ENCODE assay signal across 26 cellular contexts in the genomic region with DNA sequence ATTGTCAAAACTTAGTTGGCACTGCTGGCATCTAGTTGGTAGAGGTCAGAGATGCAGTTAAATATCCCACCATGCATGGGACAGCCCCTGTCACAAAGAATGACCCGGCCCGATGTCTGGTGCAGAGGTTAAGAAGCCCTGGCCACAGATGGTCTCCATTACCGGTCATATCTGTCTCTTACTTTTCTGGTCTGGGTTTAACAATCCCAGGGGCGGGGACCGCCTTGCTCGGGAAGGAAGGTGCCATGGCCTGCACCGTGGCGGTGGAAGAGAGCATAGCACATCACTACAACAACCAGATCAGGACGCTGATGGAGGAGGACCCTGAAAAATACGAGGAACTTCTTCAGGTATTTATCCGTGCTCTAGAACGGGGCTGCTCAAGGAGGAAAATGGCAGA.
"Had no signal": no experiment of that assay in that cellular context is flagged by ENCODE, and none has a peak within 500 bp of the region (broad histone marks: within the 10 kb centered on the region; RNA-seq: fewer than 3 reads in every experiment).

No MANE protein-coding gene starts in this region.

- H3K4me3 ChIP-seq: gastroesophageal sphincter, heart left ventricle, hepatocyte, lung, mucosa of descending colon, neural progenitor cell, prostate gland, suprapubic skin, transverse colon, upper lobe of right lung, uterus had no signal

- H3K27ac Mint-ChIP-seq: effector memory CD8-positive, alpha-beta T cell; memory B cell; mesothelial cell of epicardium; nephron; neural progenitor cell; stimulated activated naive B cell treated with anti-CD40 and anti-IgM and Interleukin-4, amounts not matched to agents 10 μg/mL and 1 μg/mL and 100 μg/mL, for 72 hours; stimulated activated naive CD8-positive, alpha-beta T cell treated with anti-CD3 and anti-CD28 coated beads, Interleukin-15, amount 100 ng/mL, for 72 hours had no signal

- H3K27ac ChIP-seq: heart left ventricle, hepatocyte, neural progenitor cell, prostate gland, suprapubic skin, transverse colon, upper lobe of right lung, uterus had no signal

- H3K4me1 Mint-ChIP-seq: mesothelial cell of epicardium; naive B cell; nephron; neural progenitor cell; stimulated activated naive CD8-positive, alpha-beta T cell treated with anti-CD3 and anti-CD28 coated beads, Interleukin-15, amount 100 ng/mL, for 72 hours had no signal

- H3K27me3 Mint-ChIP-seq: effector memory CD8-positive, alpha-beta T cell; memory B cell; naive B cell; stimulated activated naive B cell treated with anti-CD40 and anti-IgM and Interleukin-4, amounts not matched to agents 10 μg/mL and 1 μg/mL and 100 μg/mL, for 72 hours; stimulated activated naive CD8-positive, alpha-beta T cell treated with anti-CD3 and anti-CD28 coated beads, Interleukin-15, amount 100 ng/mL, for 72 hours had no signal

- DNase-seq: cortex of kidney; effector memory CD8-positive, alpha-beta T cell; foreskin fibroblast; heart left ventricle; kidney; mucosa of descending colon; naive B cell; right cardiac atrium; small intestine; stimulated activated CD4-positive, alpha-beta T cell treated with anti-CD3 and anti-CD28 coated beads, Interleukin-15, amount 100 ng/mL, for 24 hours; stimulated activated CD4-positive, alpha-beta T cell treated with anti-CD3 and anti-CD28 coated beads, Interleukin-2, amount 100 ng/mL, for 48 hours; stimulated activated naive B cell treated with anti-CD40 and anti-IgM and Interleukin-4, amounts not matched to agents 10 μg/mL and 1 μg/mL and 100 μg/mL, for 72 hours; stimulated activated naive CD8-positive, alpha-beta T cell treated with anti-CD3 and anti-CD28 coated beads, Interleukin-15, amount 100 ng/mL, for 72 hours; transverse colon; upper lobe of right lung; uterus had no signal

- H3K36me3 ChIP-seq: neural progenitor cell, prostate gland, uterus had no signal

- ATAC-seq: effector memory CD8-positive, alpha-beta T cell; gastroesophageal sphincter; heart left ventricle; left lobe of liver; mucosa of descending colon; right cardiac atrium; stimulated activated naive B cell treated with anti-CD40 and anti-IgM and Interleukin-4, amounts not matched to agents 10 μg/mL and 1 μg/mL and 100 μg/mL, for 72 hours; stimulated activated naive CD8-positive, alpha-beta T cell treated with anti-CD3 and anti-CD28 coated beads, Interleukin-15, amount 100 ng/mL, for 72 hours; upper lobe of right lung had no signal

- H3K4me1 ChIP-seq: heart left ventricle, neural progenitor cell, prostate gland, transverse colon, upper lobe of right lung, uterus had no signal

- H3K9me3 ChIP-seq: gastroesophageal sphincter, heart left ventricle, mucosa of descending colon, prostate gland, suprapubic skin, transverse colon, upper lobe of right lung, uterus had no signal

- H3K4me3 Mint-ChIP-seq: effector memory CD8-positive, alpha-beta T cell; memory B cell; mesothelial cell of epicardium; naive B cell; nephron; neural progenitor cell; stimulated activated naive B cell treated with anti-CD40 and anti-IgM and Interleukin-4, amounts not matched to agents 10 μg/mL and 1 μg/mL and 100 μg/mL, for 72 hours; stimulated activated naive CD8-positive, alpha-beta T cell treated with anti-CD3 and anti-CD28 coated beads, Interleukin-15, amount 100 ng/mL, for 72 hours had no signal

- H3K27me3 ChIP-seq: gastroesophageal sphincter, heart left ventricle, hepatocyte, neural progenitor cell, suprapubic skin, transverse colon, upper lobe of right lung, uterus had no signal
